ENCODE assay signal across 8 cellular contexts in the genomic region with DNA sequence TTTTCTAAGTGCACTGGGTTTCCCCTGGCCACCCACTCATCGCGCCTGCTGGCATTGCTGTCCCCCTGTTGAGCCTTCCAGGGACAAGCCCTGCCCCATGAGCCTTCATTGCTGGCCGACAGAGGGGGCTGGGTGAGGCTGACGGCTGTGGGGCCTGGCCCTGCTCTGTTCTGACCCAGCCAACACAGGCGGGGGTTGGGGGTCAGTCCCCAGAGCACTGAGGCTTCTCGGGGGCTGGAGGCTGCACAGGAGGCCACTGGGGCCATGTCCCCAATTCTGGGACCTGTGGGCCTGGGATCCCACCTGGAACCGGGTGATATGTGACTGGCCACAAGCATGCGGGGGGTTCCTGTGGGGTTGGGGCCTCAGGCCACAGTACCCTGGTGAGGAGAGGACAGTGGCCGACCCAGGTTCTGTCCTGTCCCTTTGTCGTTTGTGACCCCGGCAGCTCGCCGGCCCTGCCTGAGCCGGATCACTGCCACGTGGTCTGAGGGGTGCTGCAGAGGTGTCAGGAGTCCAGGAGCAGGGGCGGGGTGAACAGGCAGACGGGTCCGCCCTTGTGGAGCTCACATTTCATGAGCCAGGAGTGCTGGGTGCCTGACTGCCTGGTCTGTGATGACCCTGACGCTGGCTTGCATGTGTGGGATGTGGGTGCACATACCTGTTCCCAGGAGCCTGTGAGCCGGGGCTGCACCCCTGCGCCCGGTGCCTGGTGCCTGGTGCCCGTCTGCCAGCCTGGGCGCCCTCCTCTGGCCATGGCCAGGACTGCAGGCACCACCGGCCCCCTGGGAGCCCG. TPM values are rescaled to one million over a fixed set of nuclear protein-coding genes. Genes with fewer than 3 reads are reported as not detected.
DNase-seq lines count a peak whose midpoint lies in the region; ATAC-seq and TF ChIP-seq lines count a peak whose summit lies in the region.

No MANE protein-coding gene starts in this region.

- H3K4me3 ChIP-seq in A673 (ENCODE audit: low read depth, low read length, poor library complexity, severe bottlenecking) (no peak overlapping the region), RWPE2 (ENCODE audit: severe bottlenecking) (no peak overlapping the region), left ventricle myocardium inferior (no peak overlapping the region)

- H3K4me1 ChIP-seq in A673 (ENCODE audit: insufficient read depth, low read length, poor library complexity, severe bottlenecking) (no peaks in the 10 kb centered on the region), RWPE2 (ENCODE audit: insufficient read depth, poor library complexity, severe bottlenecking) (no peaks in the 10 kb centered on the region), left ventricle myocardium inferior (peaks cover 9% of the 10 kb centered on the region)

- H3K27ac ChIP-seq in A673 (ENCODE audit: low read depth, low read length, poor library complexity, severe bottlenecking) (no peak overlapping the region), RWPE2 (ENCODE audit: poor library complexity, severe bottlenecking) (no peak overlapping the region), left ventricle myocardium inferior (replicated peaks) (no peak overlapping the region)

- TF ChIP-seq CTCF in A673 (conservative IDR thresholded peaks at IDR 0.05; ENCODE audit: low read depth, low read length) (peak; percentile 79), RWPE2 (IDR thresholded peaks at IDR 0.05; ENCODE audit: poor library complexity, severe bottlenecking) (peak; percentile 94), left ventricle myocardium inferior (IDR thresholded peaks at IDR 0.05; ENCODE audit: borderline replicate concordance) (peak; percentile 66)

- peak; percentile 60 for DNase-seq in A673 (ENCODE audit: low spot score)
- DNase-seq in RWPE2 (ENCODE audit: low spot score) = peak; percentile 78
- peak; percentile 21 to 62 (median 41) for DNase-seq in activated naive CD4-positive, alpha-beta T cell (lab: John Stamatoyannopoulos, UW)
- no peak for DNase-seq in left ventricle myocardium inferior
- DNase-seq in stimulated activated CD4-positive, alpha-beta T cell treated with anti-CD3 and anti-CD28 coated beads, Interleukin-1b, Interleukin-23, amount 100 ng/mL, for 4 hours (ENCODE audit: low read depth in 2 of 2) = peak; percentile 54 to 64
- no peak for DNase-seq in ureter (ENCODE audit: low spot score)
- no peak for DNase-seq in DMS79 (lab: John Stamatoyannopoulos, UW)

- intact Hi-C loops in A673 (cut with micrococcal nuclease; ENCODE audit: unreplicated experiment) (no loop called here), left ventricle myocardium inferior (cut with micrococcal nuclease) (no loop called here)

- H3K27me3 ChIP-seq in A673 (replicated peaks; ENCODE audit: insufficient read depth, low read depth, low read length, poor library complexity) = peaks cover 15% of the 10 kb centered on the region
- peaks cover 18% of the 10 kb centered on the region for H3K27me3 ChIP-seq in RWPE2 (ENCODE audit: insufficient read depth, poor library complexity, severe bottlenecking)
- peaks cover 29% of the 10 kb centered on the region for H3K27me3 ChIP-seq in left ventricle myocardium inferior (ENCODE audit: low read depth)

- peak; percentile 57 for ATAC-seq in GM19351 (IDR thresholded peaks at IDR 0.05; ENCODE audit: unreplicated experiment)
- peak; percentile 35 for ATAC-seq in RWPE2 (ENCODE audit: low read depth)

- POLR2A ChIA-PET in A673 (lab: Charles Lee; ENCODE audit: low non-redundant PET) = no interaction called here

- no peaks in the 10 kb centered on the region for H3K9me3 ChIP-seq in A673 (ENCODE audit: low read depth, low read length, poor library complexity, severe bottlenecking)
- H3K9me3 ChIP-seq in RWPE2 (ENCODE audit: severe bottlenecking) = no peaks in the 10 kb centered on the region
- H3K9me3 ChIP-seq in left ventricle myocardium inferior (replicated peaks) = no peaks in the 10 kb centered on the region

- CTCF ChIA-PET in A673 (lab: Charles Lee) = interaction anchor here (1.2 kb wide), 1 partner anchor 68 kb away, joined by 4 read pairs; no protein-coding TSS in a partner anchor

- H3K36me3 ChIP-seq in A673 (ENCODE audit: insufficient read depth, low read length, poor library complexity, severe bottlenecking) (no peaks in the 10 kb centered on the region), RWPE2 (ENCODE audit: low read depth) (peaks cover 31% of the 10 kb centered on the region), left ventricle myocardium inferior (peaks cover 31% of the 10 kb centered on the region)

- BruUV-seq in A673 (replicated peaks; lab: Mats Ljungman, UMichigan) = no TSS peak

RNA-seq across cellular contexts. Expression of a gene that starts 2.1 kb away (rescaled TPM):
- not detected in 2 replicates for total RNA-seq in A673 (2021)
- total RNA-seq in left ventricle myocardium inferior = not detected
- total RNA-seq in ureter = not detected

RNA-seq across cellular contexts. Expression of a gene that starts 18.3 kb away (rescaled TPM):
- total RNA-seq in A673 (2021) (90.4 and 101 TPM in 2 replicates), left ventricle myocardium inferior (33.4 TPM), ureter (94.8 TPM)

RNA-seq across cellular contexts. Expression of a gene that starts 36.6 kb away (rescaled TPM):
- total RNA-seq in A673 (2021) (not detected in 2 replicates), left ventricle myocardium inferior (not detected), ureter (not detected)

RNA-seq across cellular contexts. Expression of a gene that starts 55.2 kb away (rescaled TPM):
- total RNA-seq in A673 (2021) = not detected in 2 replicates
- 0.27 TPM for total RNA-seq in left ventricle myocardium inferior
- 0.60 TPM for total RNA-seq in ureter

Comparison
In these comparisons a context has a peak if more than half of its experiments do, and no peak if none do; other contexts are left out.
1. DNase-seq: peak in A673 (single experiment), RWPE2 (single experiment), activated naive CD4-positive, alpha-beta T cell (4 of 4) and stimulated activated CD4-positive, alpha-beta T cell treated with anti-CD3 and anti-CD28 coated beads, Interleukin-1b, Interleukin-23, amount 100 ng/mL, for 4 hours (2 of 2); none in left ventricle myocardium inferior (single experiment), ureter (single experiment) and DMS79 (single experiment).
2. Peak in every context shown above with its lines, with median percentiles within 50 percentile points of each other: CTCF ChIP-seq.